In the genomic region with DNA sequence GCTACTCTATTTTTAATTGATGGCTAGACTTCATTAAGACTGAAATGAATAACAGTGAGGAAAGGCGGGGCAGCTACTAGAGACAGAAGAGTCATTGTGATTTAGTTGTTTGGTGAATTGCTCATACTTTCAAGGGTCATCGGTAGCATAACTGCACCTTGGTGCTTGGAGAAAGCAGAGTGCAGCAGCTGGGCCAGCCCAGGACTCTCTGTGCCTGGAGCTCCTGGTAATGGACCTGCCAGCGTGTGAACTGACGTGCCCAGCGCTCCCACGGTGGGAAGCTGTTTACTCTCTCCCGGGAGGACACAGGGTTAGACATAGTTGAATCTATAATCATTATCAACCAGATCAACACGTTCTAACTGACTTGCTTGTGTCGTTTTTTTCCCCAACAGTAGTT, we compare ENCODE assay signal across 1 cellular context.
TF ChIP-seq lines count a peak whose summit lies in the region.

No MANE protein-coding gene starts in this region.

TF ChIP-seq in HepG2, 621 proteins besides CTCF, POLR2A, EP300 and RAD21 (continued from another document and continues in another):
- TF ChIP-seq, protein P1, sequence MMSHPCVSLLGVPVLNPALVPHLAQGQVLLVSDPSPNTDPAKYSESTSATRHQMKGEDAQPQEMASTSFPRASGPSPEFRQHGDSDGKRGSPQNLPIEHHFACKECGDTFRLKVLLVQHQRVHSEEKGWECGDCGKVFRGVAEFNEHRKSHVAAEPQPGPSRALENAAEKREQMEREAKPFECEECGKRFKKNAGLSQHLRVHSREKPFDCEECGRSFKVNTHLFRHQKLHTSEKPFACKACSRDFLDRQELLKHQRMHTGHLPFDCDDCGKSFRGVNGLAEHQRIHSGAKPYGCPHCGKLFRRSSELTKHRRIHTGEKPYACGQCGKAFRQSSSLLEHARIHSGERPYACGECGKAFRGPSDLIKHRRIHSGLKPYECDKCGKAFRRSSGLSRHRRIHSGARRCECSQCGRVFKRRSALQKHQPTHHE (CRISPR knock-in tag; IDR thresholded peaks at IDR 0.05; ENCODE audit: borderline replicate concordance): no peak
- TF ChIP-seq, protein P2, sequence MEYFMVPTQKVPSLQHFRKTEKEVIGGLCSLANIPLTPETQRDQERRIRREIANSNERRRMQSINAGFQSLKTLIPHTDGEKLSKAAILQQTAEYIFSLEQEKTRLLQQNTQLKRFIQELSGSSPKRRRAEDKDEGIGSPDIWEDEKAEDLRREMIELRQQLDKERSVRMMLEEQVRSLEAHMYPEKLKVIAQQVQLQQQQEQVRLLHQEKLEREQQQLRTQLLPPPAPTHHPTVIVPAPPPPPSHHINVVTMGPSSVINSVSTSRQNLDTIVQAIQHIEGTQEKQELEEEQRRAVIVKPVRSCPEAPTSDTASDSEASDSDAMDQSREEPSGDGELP (IDR thresholded peaks at IDR 0.05; ENCODE audit: borderline replicate concordance, low read depth): peak; percentile 56; the same call in 1 of the 2 replicates
- TF ChIP-seq SP140L (CRISPR knock-in tag; IDR thresholded peaks at IDR 0.05; ENCODE audit: borderline replicate concordance): no peak
- TF ChIP-seq, protein P3, sequence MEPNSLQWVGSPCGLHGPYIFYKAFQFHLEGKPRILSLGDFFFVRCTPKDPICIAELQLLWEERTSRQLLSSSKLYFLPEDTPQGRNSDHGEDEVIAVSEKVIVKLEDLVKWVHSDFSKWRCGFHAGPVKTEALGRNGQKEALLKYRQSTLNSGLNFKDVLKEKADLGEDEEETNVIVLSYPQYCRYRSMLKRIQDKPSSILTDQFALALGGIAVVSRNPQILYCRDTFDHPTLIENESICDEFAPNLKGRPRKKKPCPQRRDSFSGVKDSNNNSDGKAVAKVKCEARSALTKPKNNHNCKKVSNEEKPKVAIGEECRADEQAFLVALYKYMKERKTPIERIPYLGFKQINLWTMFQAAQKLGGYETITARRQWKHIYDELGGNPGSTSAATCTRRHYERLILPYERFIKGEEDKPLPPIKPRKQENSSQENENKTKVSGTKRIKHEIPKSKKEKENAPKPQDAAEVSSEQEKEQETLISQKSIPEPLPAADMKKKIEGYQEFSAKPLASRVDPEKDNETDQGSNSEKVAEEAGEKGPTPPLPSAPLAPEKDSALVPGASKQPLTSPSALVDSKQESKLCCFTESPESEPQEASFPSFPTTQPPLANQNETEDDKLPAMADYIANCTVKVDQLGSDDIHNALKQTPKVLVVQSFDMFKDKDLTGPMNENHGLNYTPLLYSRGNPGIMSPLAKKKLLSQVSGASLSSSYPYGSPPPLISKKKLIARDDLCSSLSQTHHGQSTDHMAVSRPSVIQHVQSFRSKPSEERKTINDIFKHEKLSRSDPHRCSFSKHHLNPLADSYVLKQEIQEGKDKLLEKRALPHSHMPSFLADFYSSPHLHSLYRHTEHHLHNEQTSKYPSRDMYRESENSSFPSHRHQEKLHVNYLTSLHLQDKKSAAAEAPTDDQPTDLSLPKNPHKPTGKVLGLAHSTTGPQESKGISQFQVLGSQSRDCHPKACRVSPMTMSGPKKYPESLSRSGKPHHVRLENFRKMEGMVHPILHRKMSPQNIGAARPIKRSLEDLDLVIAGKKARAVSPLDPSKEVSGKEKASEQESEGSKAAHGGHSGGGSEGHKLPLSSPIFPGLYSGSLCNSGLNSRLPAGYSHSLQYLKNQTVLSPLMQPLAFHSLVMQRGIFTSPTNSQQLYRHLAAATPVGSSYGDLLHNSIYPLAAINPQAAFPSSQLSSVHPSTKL (CRISPR knock-in tag; IDR thresholded peaks at IDR 0.05): peak; percentile 66
- TF ChIP-seq, protein P4, sequence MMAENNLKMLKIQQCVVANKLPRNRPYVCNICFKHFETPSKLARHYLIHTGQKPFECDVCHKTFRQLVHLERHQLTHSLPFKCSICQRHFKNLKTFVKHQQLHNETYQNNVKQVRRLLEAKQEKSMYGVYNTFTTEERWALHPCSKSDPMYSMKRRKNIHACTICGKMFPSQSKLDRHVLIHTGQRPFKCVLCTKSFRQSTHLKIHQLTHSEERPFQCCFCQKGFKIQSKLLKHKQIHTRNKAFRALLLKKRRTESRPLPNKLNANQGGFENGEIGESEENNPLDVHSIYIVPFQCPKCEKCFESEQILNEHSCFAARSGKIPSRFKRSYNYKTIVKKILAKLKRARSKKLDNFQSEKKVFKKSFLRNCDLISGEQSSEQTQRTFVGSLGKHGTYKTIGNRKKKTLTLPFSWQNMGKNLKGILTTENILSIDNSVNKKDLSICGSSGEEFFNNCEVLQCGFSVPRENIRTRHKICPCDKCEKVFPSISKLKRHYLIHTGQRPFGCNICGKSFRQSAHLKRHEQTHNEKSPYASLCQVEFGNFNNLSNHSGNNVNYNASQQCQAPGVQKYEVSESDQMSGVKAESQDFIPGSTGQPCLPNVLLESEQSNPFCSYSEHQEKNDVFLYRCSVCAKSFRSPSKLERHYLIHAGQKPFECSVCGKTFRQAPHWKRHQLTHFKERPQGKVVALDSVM (CRISPR knock-in tag; IDR thresholded peaks at IDR 0.05): no peak
- peak; percentile 29; the same call in 1 of the 2 replicates for TF ChIP-seq HNF4A (CRISPR knock-in tag; IDR thresholded peaks at IDR 0.05)
- no peak for TF ChIP-seq EHMT2 (IDR thresholded peaks at IDR 0.05; ENCODE audit: borderline replicate concordance, low read depth, low read length)
- no peak for TF ChIP-seq SOX13 (IDR thresholded peaks at IDR 0.05)
- TF ChIP-seq SOX13 (CRISPR knock-in tag; conservative IDR thresholded peaks at IDR 0.05 in 1 of 2, IDR thresholded peaks at IDR 0.05 in 1 of 2): peak in 1 of 2 experiments; percentile 60; a peak in 2 of 4 replicates
- TF ChIP-seq, protein P5, sequence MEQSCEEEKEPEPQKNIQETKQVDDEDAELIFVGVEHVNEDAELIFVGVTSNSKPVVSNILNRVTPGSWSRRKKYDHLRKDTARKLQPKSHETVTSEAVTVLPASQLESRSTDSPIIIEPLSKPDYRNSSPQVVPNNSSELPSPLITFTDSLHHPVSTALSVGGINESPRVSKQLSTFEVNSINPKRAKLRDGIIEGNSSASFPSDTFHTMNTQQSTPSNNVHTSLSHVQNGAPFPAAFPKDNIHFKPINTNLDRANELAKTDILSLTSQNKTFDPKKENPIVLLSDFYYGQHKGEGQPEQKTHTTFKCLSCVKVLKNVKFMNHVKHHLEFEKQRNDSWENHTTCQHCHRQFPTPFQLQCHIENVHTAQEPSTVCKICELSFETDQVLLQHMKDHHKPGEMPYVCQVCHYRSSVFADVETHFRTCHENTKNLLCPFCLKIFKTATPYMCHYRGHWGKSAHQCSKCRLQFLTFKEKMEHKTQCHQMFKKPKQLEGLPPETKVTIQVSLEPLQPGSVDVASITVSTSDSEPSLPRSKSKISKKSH (CRISPR knock-in tag; IDR thresholded peaks at IDR 0.05; ENCODE audit: borderline replicate concordance): no peak
- TF ChIP-seq SAFB2 (CRISPR knock-in tag; IDR thresholded peaks at IDR 0.05; ENCODE audit: borderline replicate concordance, low read depth): no peak
- no peak for TF ChIP-seq CBX2 (IDR thresholded peaks at IDR 0.05; ENCODE audit: low read depth, low read length)
- no peak for TF ChIP-seq CBX2 (CRISPR knock-in tag; IDR thresholded peaks at IDR 0.05; ENCODE audit: low read depth)
- TF ChIP-seq, protein P6, sequence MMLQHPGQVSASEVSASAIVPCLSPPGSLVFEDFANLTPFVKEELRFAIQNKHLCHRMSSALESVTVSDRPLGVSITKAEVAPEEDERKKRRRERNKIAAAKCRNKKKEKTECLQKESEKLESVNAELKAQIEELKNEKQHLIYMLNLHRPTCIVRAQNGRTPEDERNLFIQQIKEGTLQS (CRISPR knock-in tag; IDR thresholded peaks at IDR 0.05): 0 out of 2 replicates have a peak, but pooled peaks have one; percentile 24
- TF ChIP-seq, protein P7, sequence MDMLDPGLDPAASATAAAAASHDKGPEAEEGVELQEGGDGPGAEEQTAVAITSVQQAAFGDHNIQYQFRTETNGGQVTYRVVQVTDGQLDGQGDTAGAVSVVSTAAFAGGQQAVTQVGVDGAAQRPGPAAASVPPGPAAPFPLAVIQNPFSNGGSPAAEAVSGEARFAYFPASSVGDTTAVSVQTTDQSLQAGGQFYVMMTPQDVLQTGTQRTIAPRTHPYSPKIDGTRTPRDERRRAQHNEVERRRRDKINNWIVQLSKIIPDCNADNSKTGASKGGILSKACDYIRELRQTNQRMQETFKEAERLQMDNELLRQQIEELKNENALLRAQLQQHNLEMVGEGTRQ (IDR thresholded peaks at IDR 0.05; ENCODE audit: low read depth, low read length): no peak
- TF ChIP-seq, protein P7 (CRISPR knock-in tag; IDR thresholded peaks at IDR 0.05; ENCODE audit: borderline replicate concordance): no peak
- no peak for TF ChIP-seq ZNF670 (CRISPR knock-in tag; IDR thresholded peaks at IDR 0.05; ENCODE audit: borderline replicate concordance)
- no peak for TF ChIP-seq JUN (CRISPR knock-in tag; IDR thresholded peaks at IDR 0.05)
- TF ChIP-seq ZNF761 (CRISPR knock-in tag; conservative IDR thresholded peaks at IDR 0.05): no peak
- TF ChIP-seq FOSL2 (CRISPR knock-in tag; IDR thresholded peaks at IDR 0.05): peak; percentile 77
- no peak for TF ChIP-seq SMARCC2 (IDR thresholded peaks at IDR 0.05)
- TF ChIP-seq NONO (IDR thresholded peaks at IDR 0.05): no peak
- TF ChIP-seq NONO (CRISPR knock-in tag; conservative IDR thresholded peaks at IDR 0.05): no peak
- TF ChIP-seq KAT2B (IDR thresholded peaks at IDR 0.05; ENCODE audit: borderline replicate concordance, low read depth, low read length): no peak
- TF ChIP-seq, protein P8, sequence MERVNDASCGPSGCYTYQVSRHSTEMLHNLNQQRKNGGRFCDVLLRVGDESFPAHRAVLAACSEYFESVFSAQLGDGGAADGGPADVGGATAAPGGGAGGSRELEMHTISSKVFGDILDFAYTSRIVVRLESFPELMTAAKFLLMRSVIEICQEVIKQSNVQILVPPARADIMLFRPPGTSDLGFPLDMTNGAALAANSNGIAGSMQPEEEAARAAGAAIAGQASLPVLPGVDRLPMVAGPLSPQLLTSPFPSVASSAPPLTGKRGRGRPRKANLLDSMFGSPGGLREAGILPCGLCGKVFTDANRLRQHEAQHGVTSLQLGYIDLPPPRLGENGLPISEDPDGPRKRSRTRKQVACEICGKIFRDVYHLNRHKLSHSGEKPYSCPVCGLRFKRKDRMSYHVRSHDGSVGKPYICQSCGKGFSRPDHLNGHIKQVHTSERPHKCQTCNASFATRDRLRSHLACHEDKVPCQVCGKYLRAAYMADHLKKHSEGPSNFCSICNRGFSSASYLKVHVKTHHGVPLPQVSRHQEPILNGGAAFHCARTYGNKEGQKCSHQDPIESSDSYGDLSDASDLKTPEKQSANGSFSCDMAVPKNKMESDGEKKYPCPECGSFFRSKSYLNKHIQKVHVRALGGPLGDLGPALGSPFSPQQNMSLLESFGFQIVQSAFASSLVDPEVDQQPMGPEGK (CRISPR knock-in tag; IDR thresholded peaks at IDR 0.05): no peak
- no peak for TF ChIP-seq TBL1XR1 (IDR thresholded peaks at IDR 0.05; ENCODE audit: borderline replicate concordance, low read length, partially characterized antibody)
- TF ChIP-seq ZNF33A (CRISPR knock-in tag; IDR thresholded peaks at IDR 0.05; ENCODE audit: borderline replicate concordance): no peak
- TF ChIP-seq, protein P9, sequence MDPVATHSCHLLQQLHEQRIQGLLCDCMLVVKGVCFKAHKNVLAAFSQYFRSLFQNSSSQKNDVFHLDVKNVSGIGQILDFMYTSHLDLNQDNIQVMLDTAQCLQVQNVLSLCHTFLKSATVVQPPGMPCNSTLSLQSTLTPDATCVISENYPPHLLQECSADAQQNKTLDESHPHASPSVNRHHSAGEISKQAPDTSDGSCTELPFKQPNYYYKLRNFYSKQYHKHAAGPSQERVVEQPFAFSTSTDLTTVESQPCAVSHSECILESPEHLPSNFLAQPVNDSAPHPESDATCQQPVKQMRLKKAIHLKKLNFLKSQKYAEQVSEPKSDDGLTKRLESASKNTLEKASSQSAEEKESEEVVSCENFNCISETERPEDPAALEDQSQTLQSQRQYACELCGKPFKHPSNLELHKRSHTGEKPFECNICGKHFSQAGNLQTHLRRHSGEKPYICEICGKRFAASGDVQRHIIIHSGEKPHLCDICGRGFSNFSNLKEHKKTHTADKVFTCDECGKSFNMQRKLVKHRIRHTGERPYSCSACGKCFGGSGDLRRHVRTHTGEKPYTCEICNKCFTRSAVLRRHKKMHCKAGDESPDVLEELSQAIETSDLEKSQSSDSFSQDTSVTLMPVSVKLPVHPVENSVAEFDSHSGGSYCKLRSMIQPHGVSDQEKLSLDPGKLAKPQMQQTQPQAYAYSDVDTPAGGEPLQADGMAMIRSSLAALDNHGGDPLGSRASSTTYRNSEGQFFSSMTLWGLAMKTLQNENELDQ (CRISPR knock-in tag; IDR thresholded peaks at IDR 0.05; ENCODE audit: borderline replicate concordance): no peak
- TF ChIP-seq, protein P10, sequence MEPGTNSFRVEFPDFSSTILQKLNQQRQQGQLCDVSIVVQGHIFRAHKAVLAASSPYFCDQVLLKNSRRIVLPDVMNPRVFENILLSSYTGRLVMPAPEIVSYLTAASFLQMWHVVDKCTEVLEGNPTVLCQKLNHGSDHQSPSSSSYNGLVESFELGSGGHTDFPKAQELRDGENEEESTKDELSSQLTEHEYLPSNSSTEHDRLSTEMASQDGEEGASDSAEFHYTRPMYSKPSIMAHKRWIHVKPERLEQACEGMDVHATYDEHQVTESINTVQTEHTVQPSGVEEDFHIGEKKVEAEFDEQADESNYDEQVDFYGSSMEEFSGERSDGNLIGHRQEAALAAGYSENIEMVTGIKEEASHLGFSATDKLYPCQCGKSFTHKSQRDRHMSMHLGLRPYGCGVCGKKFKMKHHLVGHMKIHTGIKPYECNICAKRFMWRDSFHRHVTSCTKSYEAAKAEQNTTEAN (CRISPR knock-in tag; conservative IDR thresholded peaks at IDR 0.05): no peak
- TF ChIP-seq XBP1 (CRISPR knock-in tag; IDR thresholded peaks at IDR 0.05): no peak
- TF ChIP-seq RBM22 (optimal IDR thresholded peaks at IDR 0.05; ENCODE audit: low read length): no peak
- no peak for TF ChIP-seq ZNF282 (IDR thresholded peaks at IDR 0.05; ENCODE audit: partially characterized antibody)
- no peak for TF ChIP-seq RFX3 (CRISPR knock-in tag; IDR thresholded peaks at IDR 0.05)
- TF ChIP-seq NFKB2 (CRISPR knock-in tag; IDR thresholded peaks at IDR 0.05; ENCODE audit: borderline replicate concordance): no peak
- no peak for TF ChIP-seq ATF7 (IDR thresholded peaks at IDR 0.05)
- no peak for TF ChIP-seq ATF7 (CRISPR knock-in tag; IDR thresholded peaks at IDR 0.05)
- TF ChIP-seq ZNF432 (CRISPR knock-in tag; IDR thresholded peaks at IDR 0.05; ENCODE audit: borderline replicate concordance): no peak
- TF ChIP-seq PLRG1 (conservative IDR thresholded peaks at IDR 0.05): no peak
- no peak for TF ChIP-seq RAD51 (IDR thresholded peaks at IDR 0.05; ENCODE audit: borderline replicate concordance)
- peak; percentile 76 for TF ChIP-seq GATAD2A (CRISPR knock-in tag; IDR thresholded peaks at IDR 0.05)
- no peak for TF ChIP-seq PHF20 (CRISPR knock-in tag; IDR thresholded peaks at IDR 0.05)
- TF ChIP-seq ERF (CRISPR knock-in tag; IDR thresholded peaks at IDR 0.05): no peak
- TF ChIP-seq FOXA1 (IDR thresholded peaks at IDR 0.05): no peak
- TF ChIP-seq FOXA1 (CRISPR knock-in tag; IDR thresholded peaks at IDR 0.05): peak; percentile 62
- TF ChIP-seq MXI1 (IDR thresholded peaks at IDR 0.05; ENCODE audit: borderline replicate concordance, low read depth, low read length): no peak
- no peak for TF ChIP-seq KAT7 (CRISPR knock-in tag; IDR thresholded peaks at IDR 0.05; ENCODE audit: borderline replicate concordance)
- TF ChIP-seq CHD4 (IDR thresholded peaks at IDR 0.05; ENCODE audit: borderline replicate concordance, low read length): no peak
- no peak for TF ChIP-seq ZNF788 (CRISPR knock-in tag; IDR thresholded peaks at IDR 0.05; ENCODE audit: borderline replicate concordance)
